ENCODE assay signal across 8 cellular contexts in genomic region chr3:10198761-10199688, GRCh38. TPM values are rescaled to one million over a fixed set of nuclear protein-coding genes. Genes with fewer than 3 reads are reported as not detected.
DNase-seq lines count a peak whose midpoint lies in the region; ATAC-seq and TF ChIP-seq lines count a peak whose summit lies in the region.

No MANE protein-coding gene starts in this region.

- H3K4me1 Mint-ChIP-seq in activated CD4-positive, alpha-beta T cell treated with anti-CD3 and anti-CD28 coated beads for 36 hours: peaks cover 69% of the 10 kb centered on the region

- H3K36me3 ChIP-seq in BE2C: no peaks in the 10 kb centered on the region
- peaks cover 0 to 6% (median 0%) of the 10 kb centered on the region in 4 donors for H3K36me3 ChIP-seq in sigmoid colon
- H3K36me3 ChIP-seq in testis (ENCODE audit: low read depth, missing control alignments): no peaks in the 10 kb centered on the region

- peak overlapping the region; percentile 94 for H3K27ac Mint-ChIP-seq in activated CD4-positive, alpha-beta T cell treated with anti-CD3 and anti-CD28 coated beads for 36 hours

- ATAC-seq in GM19397 (IDR thresholded peaks at IDR 0.05; ENCODE audit: unreplicated experiment) (peak; percentile 74), HG03469 (IDR thresholded peaks at IDR 0.05; ENCODE audit: unreplicated experiment) (peak; percentile 68)
- peak; percentile 86 for ATAC-seq in activated CD4-positive, alpha-beta T cell treated with anti-CD3 and anti-CD28 coated beads for 36 hours

- no peak for TF ChIP-seq POLR2A in sigmoid colon (IDR thresholded peaks at IDR 0.05)
- no peak for TF ChIP-seq POLR2A in testis (IDR thresholded peaks at IDR 0.05)

- POLR2A ChIA-PET in activated CD4-positive, alpha-beta T cell treated with anti-CD3 and anti-CD28 coated beads for 36 hours (lab: Charles Lee): interaction anchor here (0.6 kb wide), 1 partner anchor 106 kb away, joined by 5 read pairs; no protein-coding TSS in a partner anchor

- no peak for TF ChIP-seq CTCF in BE2C (IDR thresholded peaks at IDR 0.05; ENCODE audit: low read depth, low read length)
- no peak for TF ChIP-seq CTCF in dorsolateral prefrontal cortex (IDR thresholded peaks at IDR 0.05 in 54 of 56, conservative IDR thresholded peaks at IDR 0.05 in 2 of 56; ENCODE audit: low read depth in 1 of 56, partially characterized antibody in 56 of 56)
- no peak for TF ChIP-seq CTCF in sigmoid colon (IDR thresholded peaks at IDR 0.05)
- TF ChIP-seq CTCF in testis (IDR thresholded peaks at IDR 0.05): no peak

- peak overlapping the region in 56 of 59 donors; percentile 8 to 100 (median 74) for H3K27ac ChIP-seq in dorsolateral prefrontal cortex
- peak overlapping the region in 3 of 4 donors; percentile 18 to 57 (median 55) for H3K27ac ChIP-seq in sigmoid colon
- H3K27ac ChIP-seq in testis: no peak overlapping the region

- H3K4me3 ChIP-seq in BE2C (ENCODE audit: low read depth, low read length): no peak overlapping the region
- H3K4me3 ChIP-seq in dorsolateral prefrontal cortex: no peak overlapping the region
- H3K4me3 ChIP-seq in sigmoid colon: no peak overlapping the region
- H3K4me3 ChIP-seq in testis: no peak overlapping the region

- H3K9me3 ChIP-seq in BE2C (no peaks in the 10 kb centered on the region), sigmoid colon (no peaks in the 10 kb centered on the region), testis (no peaks in the 10 kb centered on the region)

- H3K27me3 Mint-ChIP-seq in activated CD4-positive, alpha-beta T cell treated with anti-CD3 and anti-CD28 coated beads for 36 hours: no peaks in the 10 kb centered on the region

- DNase-seq in BE2C (peak; percentile 27), dorsolateral prefrontal cortex (no peak), sigmoid colon (no peak), testis (no peak), cortex of kidney (lab: John Stamatoyannopoulos, UW) (no peak)
- DNase-seq in activated CD4-positive, alpha-beta T cell treated with anti-CD3 and anti-CD28 coated beads for 36 hours: peak; percentile 85

- 51 to 55% methylated on average over 13 of the region's 13 CpGs for WGBS in sigmoid colon, 2 donors
- 79 to 83% methylated on average over 13 of the region's 13 CpGs for WGBS in testis, 2 donors

- H3K4me1 ChIP-seq in BE2C: no peaks in the 10 kb centered on the region; the same call in 1 of the 2 replicates
- H3K4me1 ChIP-seq in sigmoid colon: peaks cover 0 to 36% (median 34%) of the 10 kb centered on the region in 4 donors
- peaks cover 29% of the 10 kb centered on the region for H3K4me1 ChIP-seq in testis

- CTCF ChIA-PET in activated CD4-positive, alpha-beta T cell treated with anti-CD3 and anti-CD28 coated beads for 36 hours (lab: Charles Lee): interaction anchor here (0.6 to 1.1 kb wide), 3 partner anchors 75 to 469 kb away, joined by 3 read pairs; no protein-coding TSS in a partner anchor

- no peak for TF ChIP-seq EP300 in sigmoid colon (IDR thresholded peaks at IDR 0.05)

- intact Hi-C loops in activated CD4-positive, alpha-beta T cell treated with anti-CD3 and anti-CD28 coated beads for 36 hours (cut with DNase I, micrococcal nuclease): no loop called here
- intact Hi-C loops in dorsolateral prefrontal cortex (cut with DNase I) (no loop called here), sigmoid colon (cut with DNase I) (no loop called here), testis (cut with DNase I; ENCODE audit: low total_unique reads) (no loop called here)

- peaks cover 10% of the 10 kb centered on the region for H3K36me3 Mint-ChIP-seq in activated CD4-positive, alpha-beta T cell treated with anti-CD3 and anti-CD28 coated beads for 36 hours (ENCODE audit: low read depth)

- H3K4me3 Mint-ChIP-seq in activated CD4-positive, alpha-beta T cell treated with anti-CD3 and anti-CD28 coated beads for 36 hours: peak overlapping the region; percentile 37

- H3K27me3 ChIP-seq in BE2C: no peaks in the 10 kb centered on the region
- no peaks in the 10 kb centered on the region for H3K27me3 ChIP-seq in dorsolateral prefrontal cortex
- no peaks in the 10 kb centered on the region for H3K27me3 ChIP-seq in sigmoid colon
- no peaks in the 10 kb centered on the region for H3K27me3 ChIP-seq in testis

- no peaks in the 10 kb centered on the region for H3K9me3 Mint-ChIP-seq in activated CD4-positive, alpha-beta T cell treated with anti-CD3 and anti-CD28 coated beads for 36 hours (ENCODE audit: low read depth)

RNA-seq across cellular contexts. Expression of gene IRAK2, which starts 34.3 kb away (rescaled TPM):
- 0.37 TPM for polyA plus RNA-seq in BE2C (2012; ENCODE audit: insufficient read depth, insufficient read length, low read depth)
- 1 to 10 TPM; 3.9 to 4.0 TPM for total RNA-seq in activated CD4-positive, alpha-beta T cell treated with anti-CD3 and anti-CD28 coated beads for 36 hours
- total RNA-seq in dorsolateral prefrontal cortex (10 to 100 TPM in 9 of 120 experiments, 1 to 10 TPM in 111; 3.6 to 16.8 (median 6.7) TPM), sigmoid colon (1 to 10 TPM; 1.1 to 6.1 (median 3.7) TPM), testis (1 to 10 TPM; 3.7 to 3.8 TPM)
- polyA plus RNA-seq in sigmoid colon (1 to 10 TPM; 1.2 to 2.8 (median 2.8) TPM), testis (ENCODE audit: insufficient read depth, low read depth, low replicate concordance) (2.1 TPM)

RNA-seq across cellular contexts. Expression of gene TATDN2, which starts 49.2 kb away (rescaled TPM):
- 15.8 TPM for polyA plus RNA-seq in BE2C (2012; ENCODE audit: insufficient read depth, insufficient read length, low read depth)
- 10 to 100 TPM; 40.0 to 40.2 TPM for total RNA-seq in activated CD4-positive, alpha-beta T cell treated with anti-CD3 and anti-CD28 coated beads for 36 hours
- total RNA-seq in dorsolateral prefrontal cortex (10 to 100 TPM; 28.5 to 54.1 (median 41.6) TPM), sigmoid colon (10 to 100 TPM; 11.2 to 23.3 (median 12.6) TPM), testis (10 to 100 TPM; 19.8 to 24.3 TPM)
- polyA plus RNA-seq in sigmoid colon (10 to 100 TPM; 13.4 to 25.7 (median 17.4) TPM), testis (ENCODE audit: insufficient read depth, low read depth, low replicate concordance) (21.3 TPM)

RNA-seq across cellular contexts. Expression of gene VHL, which starts 57.4 kb away (rescaled TPM):
- 22.8 TPM for polyA plus RNA-seq in BE2C (2012; ENCODE audit: insufficient read depth, insufficient read length, low read depth)
- 10 to 100 TPM; 49.8 to 52.4 TPM for total RNA-seq in activated CD4-positive, alpha-beta T cell treated with anti-CD3 and anti-CD28 coated beads for 36 hours
- total RNA-seq in dorsolateral prefrontal cortex: 10 to 100 TPM; 33.7 to 54.9 (median 42.9) TPM
- 10 to 100 TPM; 20.1 to 29.9 (median 25.8) TPM for total RNA-seq in sigmoid colon
- polyA plus RNA-seq in sigmoid colon: 10 to 100 TPM; 20.4 to 35.4 (median 28.9) TPM
- 10 to 100 TPM; 61.2 to 73.0 TPM for total RNA-seq in testis
- polyA plus RNA-seq in testis (ENCODE audit: insufficient read depth, low read depth, low replicate concordance): 39.6 TPM

Comparison
In these comparisons a context has a peak if more than half of its experiments do, and no peak if none do; other contexts are left out.
1. DNase-seq: peak in BE2C (single experiment) and activated CD4-positive, alpha-beta T cell treated with anti-CD3 and anti-CD28 coated beads for 36 hours (single experiment); none in dorsolateral prefrontal cortex (0 of 10), sigmoid colon (single experiment), testis (single experiment) and cortex of kidney (single experiment).
2. H3K27ac ChIP-seq: peak in dorsolateral prefrontal cortex (56 of 59) and sigmoid colon (3 of 4); none in testis (0 of 2).
3. Peak in every context shown above with its lines, with median percentiles within 50 percentile points of each other: ATAC-seq.